Comparison of ENCODE assay signal across 24 cellular contexts in genomic region chr1:83970802-83971201, GRCh38. TPM values are rescaled to one million over a fixed set of nuclear protein-coding genes. Genes with fewer than 3 reads are reported as not detected.
"Had no signal": no experiment of that assay in that cellular context is flagged by ENCODE, and none has a peak within 500 bp of the region (broad histone marks: within the 10 kb centered on the region; RNA-seq: fewer than 3 reads in every experiment).

No MANE protein-coding gene starts in this region.

- H3K4me3 Mint-ChIP-seq: activated B cell treated with CpG ODN at 0.5 μM for 24 hours; activated naive CD4-positive, alpha-beta T cell treated with anti-CD3 and anti-CD28 coated beads, Interleukin-2, amount 10 ng/mL, durations not matched to agents 7 days and 5 days; brain had no signal

- H3K4me1 Mint-ChIP-seq: activated B cell treated with CpG ODN at 0.5 μM for 24 hours; activated naive CD4-positive, alpha-beta T cell treated with anti-CD3 and anti-CD28 coated beads, Interleukin-2, amount 10 ng/mL, durations not matched to agents 7 days and 5 days had no signal

- H3K36me3 Mint-ChIP-seq: activated naive CD4-positive, alpha-beta T cell treated with anti-CD3 and anti-CD28 coated beads, Interleukin-2, amount 10 ng/mL, durations not matched to agents 7 days and 5 days had no signal

- H3K4me1 ChIP-seq: sigmoid colon had no signal

- DNase-seq: activated B cell treated with CpG ODN at 0.5 μM for 24 hours; activated CD4-positive, alpha-beta T cell treated with anti-CD3 and anti-CD28 coated beads for 4 hours; activated CD4-positive, alpha-beta T cell treated with anti-CD3 and anti-CD28 coated beads, Interleukin-2, amount 50 U/mL, for 48 hours; activated effector memory CD4-positive, alpha-beta T cell treated with anti-CD3 and anti-CD28 coated beads, Interleukin-2, amount 50 U/mL, for 16 hours; activated naive CD4-positive, alpha-beta T cell treated with anti-CD3 and anti-CD28 coated beads, Interleukin-2, amount 10 ng/mL, durations not matched to agents 7 days and 5 days; amygdala; caudate nucleus; dermis blood vessel endothelial cell; effector memory CD4-positive, alpha-beta T cell; foreskin melanocyte; left cardiac atrium; mesenchymal stem cell; mucosa of descending colon; posterior cingulate gyrus; retina; sigmoid colon; stimulated activated CD4-positive, alpha-beta T cell treated with anti-CD3 and anti-CD28 coated beads, Interleukin-4, amount 100 ng/mL, for 1 hour; stimulated activated naive CD4-positive, alpha-beta T cell treated with Interleukin-2 at 50 U/mL for 16 hours; T-helper 9 cell had no signal

- H3K27ac ChIP-seq: hepatocyte, sigmoid colon, tibial nerve had no signal

- H3K27me3 Mint-ChIP-seq: activated naive CD4-positive, alpha-beta T cell treated with anti-CD3 and anti-CD28 coated beads, Interleukin-2, amount 10 ng/mL, durations not matched to agents 7 days and 5 days; brain had no signal

- H3K27me3 ChIP-seq: hepatocyte, sigmoid colon, tibial nerve had no signal

- H3K4me3 ChIP-seq: hepatocyte, mucosa of descending colon, sigmoid colon, smooth muscle cell, tibial nerve had no signal

- H3K9me3 Mint-ChIP-seq: activated B cell treated with CpG ODN at 0.5 μM for 24 hours; activated naive CD4-positive, alpha-beta T cell treated with anti-CD3 and anti-CD28 coated beads, Interleukin-2, amount 10 ng/mL, durations not matched to agents 7 days and 5 days had no signal

- H3K9me3 ChIP-seq: mucosa of descending colon, sigmoid colon, tibial nerve had no signal

- H3K27ac Mint-ChIP-seq: activated B cell treated with CpG ODN at 0.5 μM for 24 hours; activated naive CD4-positive, alpha-beta T cell treated with anti-CD3 and anti-CD28 coated beads, Interleukin-2, amount 10 ng/mL, durations not matched to agents 7 days and 5 days had no signal

- ATAC-seq: esophagus mucosa, mucosa of descending colon had no signal

- H3K36me3 ChIP-seq: sigmoid colon, tibial nerve had no signal

RNA-seq across cellular contexts. Expression of gene TTLL7, which starts 28.1 kb away (rescaled TPM):
- total RNA-seq: activated B cell treated with CpG ODN at 0.5 μM for 24 hours had no signal
